12 cellular contexts compared by ENCODE assay signal in the genomic region with DNA sequence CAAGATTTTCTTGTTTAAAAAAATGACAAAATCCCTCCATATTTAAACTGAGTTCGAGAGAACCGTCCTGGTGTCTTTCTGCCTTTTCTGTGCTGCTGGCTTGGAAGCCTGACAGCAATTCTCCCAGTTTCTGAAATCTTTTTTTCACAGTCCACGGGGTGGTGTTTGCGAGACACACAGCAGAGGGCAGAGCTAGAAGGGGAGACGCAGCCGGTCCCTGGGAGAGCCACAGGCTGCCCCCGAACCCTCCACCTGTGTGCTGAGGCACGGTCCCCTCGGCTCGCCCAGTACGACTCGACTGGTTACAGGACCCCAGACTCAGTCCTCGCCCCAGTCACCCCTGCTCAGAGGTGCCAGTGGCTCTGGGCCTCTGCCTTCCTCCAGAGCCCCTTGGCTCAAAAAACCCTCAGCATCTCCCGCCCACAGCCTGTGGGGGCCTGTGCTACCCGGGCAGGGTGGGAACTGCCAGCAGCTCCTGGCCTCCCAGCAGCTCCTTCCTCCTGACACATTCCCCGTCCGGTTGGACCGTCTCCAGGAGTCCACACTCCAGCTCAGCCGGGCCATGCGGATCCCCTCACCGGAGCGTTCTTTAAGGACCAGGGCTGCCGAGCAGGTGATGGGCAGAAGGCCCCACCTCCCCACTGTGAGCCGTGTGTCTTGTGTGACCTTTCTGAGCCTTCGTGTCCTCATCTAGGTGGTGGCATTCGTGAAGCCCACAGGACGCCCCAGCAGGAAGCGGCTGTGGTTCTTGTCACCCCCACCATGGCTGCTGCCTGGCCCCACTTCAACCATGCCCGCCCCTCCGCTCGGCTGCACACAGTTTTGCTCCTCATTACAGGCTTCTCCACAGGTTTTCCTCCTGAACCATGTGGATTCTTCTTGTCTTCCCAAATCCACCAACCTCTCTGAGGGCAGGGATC. TPM values are rescaled to one million over a fixed set of nuclear protein-coding genes. Genes with fewer than 3 reads are reported as not detected.
DNase-seq lines count a peak whose midpoint lies in the region; ATAC-seq, FAIRE-seq and TF ChIP-seq lines count a peak whose summit lies in the region.
"Had no signal": no experiment of that assay in that cellular context is flagged by ENCODE, and none has a peak within 500 bp of the region (broad histone marks: within the 10 kb centered on the region; RNA-seq: fewer than 3 reads in every experiment).

No MANE protein-coding gene starts in this region.

- 35 to 50% (median 43%) methylated on average over 26 to 31 of the region's 31 CpGs for WGBS in adrenal gland, 4 donors

- no peak overlapping the region for H3K27ac ChIP-seq in brain microvascular endothelial cell
- H3K27ac ChIP-seq in adrenal gland = no peak overlapping the region

- peak; percentile 12; the same call in 1 of the 2 replicates for TF ChIP-seq RAD21 in Ishikawa (IDR thresholded peaks at IDR 0.05; ENCODE audit: low read depth)

- ATAC-seq in activated naive CD4-positive, alpha-beta T cell treated with anti-CD3 and anti-CD28 coated beads, Interleukin-2, amount 50 U/mL, for 72 hours = no peak

- intact Hi-C loops in adrenal gland (cut with DNase I) = no loop called here

- no peaks in the 10 kb centered on the region for H3K9me3 ChIP-seq in adrenal gland (replicated peaks in 1 of 3)

- no peaks in the 10 kb centered on the region for H3K4me1 ChIP-seq in adrenal gland (replicated peaks in 1 of 2)

- H3K9me3 Mint-ChIP-seq in activated naive CD4-positive, alpha-beta T cell treated with anti-CD3 and anti-CD28 coated beads, Interleukin-2, amount 50 U/mL, for 72 hours = no peaks in the 10 kb centered on the region
- H3K9me3 Mint-ChIP-seq: dendritic cell treated with granulocyte-macrophage colony-stimulating factor and Interleukin-4, amounts not matched to agents 40 ng/mL and 50 ng/mL, for 4 days had no signal

- DNase-seq in DMS114 treated with DMSO at 0.1 percent for 48 hours (lab: John Stamatoyannopoulos, UW; ENCODE audit: unreplicated experiment) = peak; percentile 28
- DNase-seq in brain microvascular endothelial cell = no peak
- peak; percentile 54 for DNase-seq in midbrain (lab: John Stamatoyannopoulos, UW)
- no peak for DNase-seq in adrenal gland
- no peak for DNase-seq in activated naive CD4-positive, alpha-beta T cell treated with anti-CD3 and anti-CD28 coated beads, Interleukin-2, amount 50 U/mL, for 72 hours (ENCODE audit: low spot score in 2 of 2)
- no peak for DNase-seq in occipital lobe (lab: John Stamatoyannopoulos, UW)
- DNase-seq in GM19239 (ENCODE audit: insufficient read length, low spot score) = no peak
- DNase-seq: GDM1, NCI-H2029 had no signal

- peak; percentile 15 for TF ChIP-seq CTCF in brain microvascular endothelial cell (IDR thresholded peaks at IDR 0.05; ENCODE audit: low read depth, low read length, missing control alignments)
- no peak for TF ChIP-seq CTCF in adrenal gland (IDR thresholded peaks at IDR 0.05)

- H3K4me3 ChIP-seq in brain microvascular endothelial cell (ENCODE audit: low read depth, low read length) (no peak overlapping the region), adrenal gland (no peak overlapping the region)

- no peaks in the 10 kb centered on the region for H3K36me3 ChIP-seq in brain microvascular endothelial cell (replicated peaks)
- no peaks in the 10 kb centered on the region for H3K36me3 ChIP-seq in adrenal gland (replicated peaks in 1 of 2)

- no peak for TF ChIP-seq EP300 in Ishikawa (IDR thresholded peaks at IDR 0.05; ENCODE audit: borderline replicate concordance)

- FAIRE-seq in GM19239 (lab: Jason Lieb, UNC) = no peak

- H3K27ac Mint-ChIP-seq in activated naive CD4-positive, alpha-beta T cell treated with anti-CD3 and anti-CD28 coated beads, Interleukin-2, amount 50 U/mL, for 72 hours = no peak overlapping the region
- H3K27ac Mint-ChIP-seq: dendritic cell treated with granulocyte-macrophage colony-stimulating factor and Interleukin-4, amounts not matched to agents 40 ng/mL and 50 ng/mL, for 4 days had no signal

- no peak for TF ChIP-seq POLR2A in adrenal gland (IDR thresholded peaks at IDR 0.05)

- H3K27me3 ChIP-seq in brain microvascular endothelial cell (replicated peaks) (peaks cover 3% of the 10 kb centered on the region), adrenal gland (no peaks in the 10 kb centered on the region)

- in situ Hi-C loops in brain microvascular endothelial cell (cut with HindIII; ENCODE audit: low pct_ligation_motif_present, low sequenced_read_pairs) = no loop called here

- no peaks in the 10 kb centered on the region for H3K36me3 Mint-ChIP-seq in activated naive CD4-positive, alpha-beta T cell treated with anti-CD3 and anti-CD28 coated beads, Interleukin-2, amount 50 U/mL, for 72 hours

TF ChIP-seq in Ishikawa, 13 proteins besides CTCF, POLR2A, EP300 and RAD21:
- TF ChIP-seq ZBTB7A (IDR thresholded peaks at IDR 0.05; ENCODE audit: low read depth) = no peak
- no peak for TF ChIP-seq CEBPB (IDR thresholded peaks at IDR 0.05)
- no peak for TF ChIP-seq FOXM1 (IDR thresholded peaks at IDR 0.05; ENCODE audit: borderline replicate concordance, low read depth)
- TF ChIP-seq, protein P1, sequence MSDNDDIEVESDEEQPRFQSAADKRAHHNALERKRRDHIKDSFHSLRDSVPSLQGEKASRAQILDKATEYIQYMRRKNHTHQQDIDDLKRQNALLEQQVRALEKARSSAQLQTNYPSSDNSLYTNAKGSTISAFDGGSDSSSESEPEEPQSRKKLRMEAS (IDR thresholded peaks at IDR 0.05) = no peak
- no peak for TF ChIP-seq YY1 (IDR thresholded peaks at IDR 0.05; ENCODE audit: low read depth)
- TF ChIP-seq TCF12 (IDR thresholded peaks at IDR 0.05; ENCODE audit: low read depth) = no peak
- TF ChIP-seq EGR1 (IDR thresholded peaks at IDR 0.05) = no peak
- no peak for TF ChIP-seq TAF1 (IDR thresholded peaks at IDR 0.05; ENCODE audit: low read depth)
- TF ChIP-seq, protein P2, sequence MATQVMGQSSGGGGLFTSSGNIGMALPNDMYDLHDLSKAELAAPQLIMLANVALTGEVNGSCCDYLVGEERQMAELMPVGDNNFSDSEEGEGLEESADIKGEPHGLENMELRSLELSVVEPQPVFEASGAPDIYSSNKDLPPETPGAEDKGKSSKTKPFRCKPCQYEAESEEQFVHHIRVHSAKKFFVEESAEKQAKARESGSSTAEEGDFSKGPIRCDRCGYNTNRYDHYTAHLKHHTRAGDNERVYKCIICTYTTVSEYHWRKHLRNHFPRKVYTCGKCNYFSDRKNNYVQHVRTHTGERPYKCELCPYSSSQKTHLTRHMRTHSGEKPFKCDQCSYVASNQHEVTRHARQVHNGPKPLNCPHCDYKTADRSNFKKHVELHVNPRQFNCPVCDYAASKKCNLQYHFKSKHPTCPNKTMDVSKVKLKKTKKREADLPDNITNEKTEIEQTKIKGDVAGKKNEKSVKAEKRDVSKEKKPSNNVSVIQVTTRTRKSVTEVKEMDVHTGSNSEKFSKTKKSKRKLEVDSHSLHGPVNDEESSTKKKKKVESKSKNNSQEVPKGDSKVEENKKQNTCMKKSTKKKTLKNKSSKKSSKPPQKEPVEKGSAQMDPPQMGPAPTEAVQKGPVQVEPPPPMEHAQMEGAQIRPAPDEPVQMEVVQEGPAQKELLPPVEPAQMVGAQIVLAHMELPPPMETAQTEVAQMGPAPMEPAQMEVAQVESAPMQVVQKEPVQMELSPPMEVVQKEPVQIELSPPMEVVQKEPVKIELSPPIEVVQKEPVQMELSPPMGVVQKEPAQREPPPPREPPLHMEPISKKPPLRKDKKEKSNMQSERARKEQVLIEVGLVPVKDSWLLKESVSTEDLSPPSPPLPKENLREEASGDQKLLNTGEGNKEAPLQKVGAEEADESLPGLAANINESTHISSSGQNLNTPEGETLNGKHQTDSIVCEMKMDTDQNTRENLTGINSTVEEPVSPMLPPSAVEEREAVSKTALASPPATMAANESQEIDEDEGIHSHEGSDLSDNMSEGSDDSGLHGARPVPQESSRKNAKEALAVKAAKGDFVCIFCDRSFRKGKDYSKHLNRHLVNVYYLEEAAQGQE (IDR thresholded peaks at IDR 0.05; ENCODE audit: low read depth) = no peak
- TF ChIP-seq TEAD4 (IDR thresholded peaks at IDR 0.05) = no peak
- TF ChIP-seq, protein P3, sequence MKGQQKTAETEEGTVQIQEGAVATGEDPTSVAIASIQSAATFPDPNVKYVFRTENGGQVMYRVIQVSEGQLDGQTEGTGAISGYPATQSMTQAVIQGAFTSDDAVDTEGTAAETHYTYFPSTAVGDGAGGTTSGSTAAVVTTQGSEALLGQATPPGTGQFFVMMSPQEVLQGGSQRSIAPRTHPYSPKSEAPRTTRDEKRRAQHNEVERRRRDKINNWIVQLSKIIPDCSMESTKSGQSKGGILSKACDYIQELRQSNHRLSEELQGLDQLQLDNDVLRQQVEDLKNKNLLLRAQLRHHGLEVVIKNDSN (IDR thresholded peaks at IDR 0.05) = no peak
- TF ChIP-seq NFIC (IDR thresholded peaks at IDR 0.05) = no peak
TF ChIP-seq in Ishikawa: peak in this region for 0.

RNA-seq across cellular contexts. Expression of a gene that starts 52.3 kb away (rescaled TPM):
- total RNA-seq in adrenal gland (under 1 TPM in 6 of 8 donors, not detected in 2; 0.08 to 0.42 (median 0.13) TPM), occipital lobe (not detected)
- polyA plus RNA-seq in adrenal gland = under 1 TPM; 0.07 to 0.24 (median 0.13) TPM
- total RNA-seq in activated naive CD4-positive, alpha-beta T cell treated with anti-CD3 and anti-CD28 coated beads, Interleukin-2, amount 50 U/mL, for 72 hours = not detected
- total RNA-seq: T-helper 1 cell treated with Interleukin-12 subunit alpha and Interleukin-12 subunit beta and Interleukin-4 antibody, amounts not matched to agents 30 ng/mL and 1 ng/mL, for 36 hours had no signal

Comparison
In these comparisons a context has a peak if more than half of its experiments do, and no peak if none do; other contexts are left out.
1. DNase-seq: peak in DMS114 treated with DMSO at 0.1 percent for 48 hours (single experiment) and midbrain (single experiment); none in brain microvascular endothelial cell (single experiment), adrenal gland (0 of 7), activated naive CD4-positive, alpha-beta T cell treated with anti-CD3 and anti-CD28 coated beads, Interleukin-2, amount 50 U/mL, for 72 hours (0 of 2), occipital lobe (single experiment) and GM19239 (single experiment).